ENCODE assay signal across 8 cellular contexts in the genomic region with DNA sequence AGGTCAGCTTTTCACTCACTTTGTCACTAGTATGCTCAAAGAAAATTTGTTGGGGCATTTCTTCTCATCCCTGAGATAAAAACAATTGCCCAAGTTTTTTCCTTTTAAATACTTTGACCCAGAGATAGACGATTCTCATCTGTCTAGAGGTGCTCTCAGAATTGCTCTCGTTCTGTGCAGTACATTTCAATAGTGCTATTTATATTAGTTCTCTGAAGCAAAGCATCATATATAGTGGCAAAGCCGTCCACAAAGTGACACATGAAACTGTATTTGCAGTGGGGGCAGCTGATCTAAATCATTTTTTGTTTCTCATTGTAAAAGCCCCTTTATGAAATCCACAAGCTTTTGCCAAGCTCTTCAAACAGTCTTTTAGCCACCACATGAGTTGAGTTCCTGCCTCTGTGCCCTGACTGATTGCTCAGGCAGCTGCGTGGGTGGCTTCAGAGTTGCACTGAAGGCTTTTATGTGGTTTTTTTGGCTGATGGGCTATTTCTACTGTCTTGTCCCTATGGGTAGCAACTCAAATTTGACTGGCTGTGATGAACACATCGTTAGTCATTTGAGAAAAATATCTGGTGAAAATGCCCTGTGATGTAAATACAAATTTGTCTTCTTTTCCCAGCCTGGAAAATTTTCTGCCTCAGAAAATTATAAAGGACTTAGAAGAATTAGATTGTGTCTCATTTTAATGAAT.
DNase-seq lines count a peak whose midpoint lies in the region; ATAC-seq and TF ChIP-seq lines count a peak whose summit lies in the region.

No MANE protein-coding gene starts in this region.

- peaks cover 6% of the 10 kb centered on the region for H3K27me3 Mint-ChIP-seq in CD4-positive, alpha-beta T cell
- H3K27me3 Mint-ChIP-seq in activated T-helper 1 cell treated with anti-CD3 and anti-CD28 coated beads, Interleukin-12 subunit alpha, Interleukin-12 subunit beta, Interleukin-2, Interleukin-4 antibody, amounts not matched to agents 30 ng/mL and 10 ng/mL and 1 ng/mL, durations not matched to agents 14 hours and 24 hours and 36 hours (ENCODE audit: insufficient read depth), result peaks cover 6% of the 10 kb centered on the region

- H3K27ac ChIP-seq in CD4-positive, alpha-beta T cell (ENCODE audit: low read depth, low read length), result no peak overlapping the region
- H3K27ac ChIP-seq in KMS-11 (peak overlapping the region; percentile 46), osteoblast (ENCODE audit: low read depth, low read length) (peak overlapping the region; percentile 82), colonic mucosa (no peak overlapping the region)

- H3K79me2 ChIP-seq in KMS-11 (ENCODE audit: insufficient read depth, low read depth), result no peaks in the 10 kb centered on the region
- H3K79me2 ChIP-seq in osteoblast (ENCODE audit: insufficient read depth, low read length), result no peaks in the 10 kb centered on the region

- peaks cover 3% of the 10 kb centered on the region for H3K27me3 ChIP-seq in CD4-positive, alpha-beta T cell (ENCODE audit: control insufficient read depth, insufficient read depth, low read length)
- no peaks in the 10 kb centered on the region for H3K27me3 ChIP-seq in KMS-11 (ENCODE audit: insufficient read depth, low read depth)
- H3K27me3 ChIP-seq in osteoblast (ENCODE audit: insufficient read depth, low read length), result no peaks in the 10 kb centered on the region
- H3K27me3 ChIP-seq in colonic mucosa, result no peaks in the 10 kb centered on the region

- no peaks in the 10 kb centered on the region for H3K36me3 Mint-ChIP-seq in CD4-positive, alpha-beta T cell (ENCODE audit: low read depth)
- no peaks in the 10 kb centered on the region for H3K36me3 Mint-ChIP-seq in activated T-helper 1 cell treated with anti-CD3 and anti-CD28 coated beads, Interleukin-12 subunit alpha, Interleukin-12 subunit beta, Interleukin-2, Interleukin-4 antibody, amounts not matched to agents 30 ng/mL and 10 ng/mL and 1 ng/mL, durations not matched to agents 14 hours and 24 hours and 36 hours (ENCODE audit: low read depth)

- H3K36me3 ChIP-seq in KMS-11 (ENCODE audit: insufficient read depth), result no peaks in the 10 kb centered on the region
- H3K36me3 ChIP-seq in osteoblast (ENCODE audit: insufficient read depth, low read length), result no peaks in the 10 kb centered on the region
- H3K36me3 ChIP-seq in colonic mucosa, result no peaks in the 10 kb centered on the region

- H2AFZ ChIP-seq in KMS-11 (ENCODE audit: low read depth) (peak overlapping the region; percentile 20; the same call in 1 of the 2 replicates), osteoblast (ENCODE audit: low read length) (no peak overlapping the region)

- ATAC-seq in CD4-positive, alpha-beta T cell (ENCODE audit: poor library complexity), result peak; percentile 44
- peak; percentile 97 for ATAC-seq in GM21526 (IDR thresholded peaks at IDR 0.05; ENCODE audit: low FRiP score, unreplicated experiment)

- no peak overlapping the region for H3K27ac Mint-ChIP-seq in CD4-positive, alpha-beta T cell
- H3K27ac Mint-ChIP-seq in activated T-helper 1 cell treated with anti-CD3 and anti-CD28 coated beads, Interleukin-12 subunit alpha, Interleukin-12 subunit beta, Interleukin-2, Interleukin-4 antibody, amounts not matched to agents 30 ng/mL and 10 ng/mL and 1 ng/mL, durations not matched to agents 14 hours and 24 hours and 36 hours, result no peak overlapping the region

- CTCF ChIA-PET in CD4-positive, alpha-beta T cell (lab: Charles Lee), result no interaction called here

- no peak overlapping the region for H3K4me3 Mint-ChIP-seq in CD4-positive, alpha-beta T cell
- H3K4me3 Mint-ChIP-seq in activated T-helper 1 cell treated with anti-CD3 and anti-CD28 coated beads, Interleukin-12 subunit alpha, Interleukin-12 subunit beta, Interleukin-2, Interleukin-4 antibody, amounts not matched to agents 30 ng/mL and 10 ng/mL and 1 ng/mL, durations not matched to agents 14 hours and 24 hours and 36 hours, result no peak overlapping the region

- peak overlapping the region; percentile 87 for H3K4me2 ChIP-seq in KMS-11
- peak overlapping the region; percentile 75 for H3K4me2 ChIP-seq in osteoblast (ENCODE audit: insufficient read depth, low read length)

- H3K4me3 ChIP-seq in KMS-11 (IDR thresholded peaks at IDR 0.05; ENCODE audit: insufficient read depth, low read depth, low read length) (no peak overlapping the region), osteoblast (ENCODE audit: insufficient read depth, low read length) (peak overlapping the region; percentile 4), colonic mucosa (no peak overlapping the region)

- POLR2A ChIA-PET in CD4-positive, alpha-beta T cell (lab: Charles Lee), result no interaction called here

- no peaks in the 10 kb centered on the region for H3K9me3 Mint-ChIP-seq in CD4-positive, alpha-beta T cell
- H3K9me3 Mint-ChIP-seq in activated T-helper 1 cell treated with anti-CD3 and anti-CD28 coated beads, Interleukin-12 subunit alpha, Interleukin-12 subunit beta, Interleukin-2, Interleukin-4 antibody, amounts not matched to agents 30 ng/mL and 10 ng/mL and 1 ng/mL, durations not matched to agents 14 hours and 24 hours and 36 hours, result no peaks in the 10 kb centered on the region

- peaks cover 17% of the 10 kb centered on the region for H3K4me1 Mint-ChIP-seq in CD4-positive, alpha-beta T cell (ENCODE audit: low read depth)
- H3K4me1 Mint-ChIP-seq in activated T-helper 1 cell treated with anti-CD3 and anti-CD28 coated beads, Interleukin-12 subunit alpha, Interleukin-12 subunit beta, Interleukin-2, Interleukin-4 antibody, amounts not matched to agents 30 ng/mL and 10 ng/mL and 1 ng/mL, durations not matched to agents 14 hours and 24 hours and 36 hours (ENCODE audit: low read depth), result peaks cover 17% of the 10 kb centered on the region

- H3K9me3 ChIP-seq in CD4-positive, alpha-beta T cell (ENCODE audit: control insufficient read depth, low read length), result no peaks in the 10 kb centered on the region
- H3K9me3 ChIP-seq in osteoblast (ENCODE audit: low read depth, low read length), result no peaks in the 10 kb centered on the region
- H3K9me3 ChIP-seq in colonic mucosa, result no peaks in the 10 kb centered on the region

- no peak for TF ChIP-seq CTCF in CD4-positive, alpha-beta T cell (IDR thresholded peaks at IDR 0.05)
- TF ChIP-seq CTCF in KMS-11 (conservative IDR thresholded peaks at IDR 0.05; ENCODE audit: low read depth, low read length), result no peak
- TF ChIP-seq CTCF in osteoblast (IDR thresholded peaks at IDR 0.05; ENCODE audit: extremely low read depth, low read depth, low read length), result no peak
- TF ChIP-seq CTCF in colonic mucosa (IDR thresholded peaks at IDR 0.05), result no peak

- DNase-seq in CD4-positive, alpha-beta T cell, result peak in 1 of 10 experiments; percentile 8
- peak; percentile 2 for DNase-seq in activated T-helper 1 cell treated with anti-CD3 and anti-CD28 coated beads, Interleukin-12 subunit alpha, Interleukin-12 subunit beta, Interleukin-2, Interleukin-4 antibody, amounts not matched to agents 30 ng/mL and 10 ng/mL and 1 ng/mL, durations not matched to agents 14 hours and 24 hours and 36 hours (ENCODE audit: low spot score)
- peak; percentile 78 for DNase-seq in osteoblast (ENCODE audit: insufficient read length, low spot score, missing footprints)
- DNase-seq in C1 segment of cervical spinal cord (lab: John Stamatoyannopoulos, UW), result no peak
- no peak for DNase-seq in NCI-H510A treated with DMSO at 0.1 percent for 48 hours (lab: John Stamatoyannopoulos, UW)
- DNase-seq in colonic mucosa, result no peak

- H4K20me1 ChIP-seq in KMS-11 (ENCODE audit: insufficient read depth), result no peaks in the 10 kb centered on the region
- no peaks in the 10 kb centered on the region for H4K20me1 ChIP-seq in osteoblast (ENCODE audit: insufficient read depth, low read length)

- H3K4me1 ChIP-seq in KMS-11 (ENCODE audit: low read depth, poor library complexity, severe bottlenecking) (peaks cover 26% of the 10 kb centered on the region), osteoblast (ENCODE audit: insufficient read depth, low read length) (peaks cover 23% of the 10 kb centered on the region), colonic mucosa (no peaks in the 10 kb centered on the region)

- H3K9ac ChIP-seq in KMS-11 (no peak overlapping the region), colonic mucosa (ENCODE audit: low read depth in 2 of 2, low read length in 2 of 2) (no peak overlapping the region)

- intact Hi-C loops in CD4-positive, alpha-beta T cell (cut with DNase I, micrococcal nuclease), result no loop called here
- intact Hi-C loops in activated T-helper 1 cell treated with anti-CD3 and anti-CD28 coated beads, Interleukin-12 subunit alpha, Interleukin-12 subunit beta, Interleukin-2, Interleukin-4 antibody, amounts not matched to agents 30 ng/mL and 10 ng/mL and 1 ng/mL, durations not matched to agents 14 hours and 24 hours and 36 hours (cut with micrococcal nuclease), result loop anchor here (1.0 to 10.0 kb wide), 7 partner anchors 119 to 1125 kb away; a partner anchor contains a TSS
- intact Hi-C loops in colonic mucosa (cut with DNase I), result no loop called here

Comparison
In these comparisons a context has a peak if more than half of its experiments do, and no peak if none do; other contexts are left out.
1. DNase-seq: peak in activated T-helper 1 cell treated with anti-CD3 and anti-CD28 coated beads, Interleukin-12 subunit alpha, Interleukin-12 subunit beta, Interleukin-2, Interleukin-4 antibody, amounts not matched to agents 30 ng/mL and 10 ng/mL and 1 ng/mL, durations not matched to agents 14 hours and 24 hours and 36 hours (single experiment) and osteoblast (single experiment); none in C1 segment of cervical spinal cord (0 of 14), NCI-H510A treated with DMSO at 0.1 percent for 48 hours (single experiment) and colonic mucosa (single experiment).
2. H3K27ac ChIP-seq: peak in KMS-11 (single experiment) and osteoblast (single experiment); none in CD4-positive, alpha-beta T cell (single experiment) and colonic mucosa (single experiment).